In the genomic region with DNA sequence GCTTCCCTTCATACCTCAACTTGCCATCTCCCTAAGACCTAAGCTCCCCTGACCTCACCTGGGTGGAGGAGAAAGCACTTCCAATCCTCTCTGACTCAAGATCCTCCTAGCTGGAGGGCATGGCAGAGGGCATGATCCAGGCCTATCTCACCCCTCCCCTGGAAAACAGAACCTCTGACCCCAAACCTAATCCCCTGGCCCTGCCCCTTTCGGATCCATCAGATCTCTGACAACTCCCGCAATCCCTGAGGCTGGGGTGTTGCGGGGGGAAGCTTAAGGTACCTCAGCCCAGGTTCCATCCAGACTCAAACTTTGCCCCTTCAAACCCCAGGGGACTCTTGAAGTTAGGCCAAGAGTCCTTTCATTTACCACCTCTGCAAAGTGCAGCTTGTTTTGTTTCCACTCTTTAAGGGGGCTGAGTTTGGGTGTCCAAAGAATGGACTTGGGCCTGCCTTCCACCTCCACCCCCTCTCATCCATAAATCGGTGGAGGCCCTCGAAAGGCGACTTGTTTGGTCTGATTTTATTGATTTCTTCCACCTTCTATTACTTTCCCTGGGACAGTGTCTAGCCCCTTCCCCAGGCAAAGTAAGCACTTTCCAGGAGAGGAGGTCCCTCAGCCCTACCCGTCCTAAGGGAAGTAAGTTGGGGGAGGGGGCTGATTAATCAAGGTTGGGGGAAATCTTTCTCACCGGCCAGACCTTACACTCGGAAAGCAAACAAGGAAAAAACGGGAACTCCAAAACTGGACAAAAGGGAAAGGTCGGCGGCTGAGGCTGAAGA, we compare ENCODE assay signal across 15 cellular contexts. TPM values are rescaled to one million over a fixed set of nuclear protein-coding genes. Genes with fewer than 3 reads are reported as not detected.
DNase-seq lines count a peak whose midpoint lies in the region; ATAC-seq and TF ChIP-seq lines count a peak whose summit lies in the region.
"Had no signal": no experiment of that assay in that cellular context is flagged by ENCODE, and none has a peak within 500 bp of the region (broad histone marks: within the 10 kb centered on the region; RNA-seq: fewer than 3 reads in every experiment).

No MANE protein-coding gene starts in this region.

- peaks cover 66% of the 10 kb centered on the region for H3K27me3 Mint-ChIP-seq in dendritic cell treated with granulocyte-macrophage colony-stimulating factor and Interleukin-4, amounts not matched to agents 40 ng/mL and 50 ng/mL, for 4 days
- H3K27me3 Mint-ChIP-seq in nephron (ENCODE audit: low read depth) = peaks cover 87% of the 10 kb centered on the region
- peaks cover 57 to 71% of the 10 kb centered on the region in 2 donors for H3K27me3 Mint-ChIP-seq in effector memory CD8-positive, alpha-beta T cell

- no peaks in the 10 kb centered on the region for H3K9me3 Mint-ChIP-seq in dendritic cell treated with granulocyte-macrophage colony-stimulating factor and Interleukin-4, amounts not matched to agents 40 ng/mL and 50 ng/mL, for 4 days
- no peaks in the 10 kb centered on the region for H3K9me3 Mint-ChIP-seq in nephron
- H3K9me3 Mint-ChIP-seq in effector memory CD8-positive, alpha-beta T cell = no peaks in the 10 kb centered on the region

- ATAC-seq in DND-41 (ENCODE audit: insufficient read depth, low read depth) (no peak), HG03565 (IDR thresholded peaks at IDR 0.05; ENCODE audit: unreplicated experiment) (no peak), HG02588 (IDR thresholded peaks at IDR 0.05; ENCODE audit: unreplicated experiment) (no peak)
- no peak for ATAC-seq in effector memory CD8-positive, alpha-beta T cell (replicated peaks)

- H2AFZ ChIP-seq in DND-41 (ENCODE audit: low read depth, low read length) (no peak overlapping the region), Karpas-422 (ENCODE audit: low read length) (no peak overlapping the region)

- H3K27ac ChIP-seq in DND-41 (ENCODE audit: low read length) = no peak overlapping the region
- H3K27ac ChIP-seq in Karpas-422 (ENCODE audit: low read length) = no peak overlapping the region
- H3K27ac ChIP-seq: stomach had no signal

- H3K4me1 ChIP-seq in DND-41 (ENCODE audit: insufficient read depth, low read length) (peaks cover 38% of the 10 kb centered on the region), Karpas-422 (ENCODE audit: low read length) (peaks cover 38% of the 10 kb centered on the region)

- H3K36me3 ChIP-seq in DND-41 (ENCODE audit: insufficient read depth, low read length) (no peaks in the 10 kb centered on the region; the same call in 1 of the 2 replicates), Karpas-422 (ENCODE audit: insufficient read depth, low read length) (no peaks in the 10 kb centered on the region)
- H3K36me3 ChIP-seq: stomach had no signal

- TF ChIP-seq CTCF in DND-41 (IDR thresholded peaks at IDR 0.05; ENCODE audit: borderline replicate concordance, extremely low read depth, low read length, poor library complexity, severe bottlenecking) (no peak), nephron (IDR thresholded peaks at IDR 0.05; ENCODE audit: unreplicated experiment in 3 of 3) (no peak)

- H3K36me3 Mint-ChIP-seq in dendritic cell treated with granulocyte-macrophage colony-stimulating factor and Interleukin-4, amounts not matched to agents 40 ng/mL and 50 ng/mL, for 4 days (ENCODE audit: low read depth) = peaks cover 12% of the 10 kb centered on the region
- no peaks in the 10 kb centered on the region for H3K36me3 Mint-ChIP-seq in nephron (ENCODE audit: low read depth)
- no peaks in the 10 kb centered on the region for H3K36me3 Mint-ChIP-seq in effector memory CD8-positive, alpha-beta T cell (ENCODE audit: insufficient read depth)

- H3K9ac ChIP-seq in DND-41 (ENCODE audit: low read depth, low read length) (no peak overlapping the region), Karpas-422 (ENCODE audit: low read length) (no peak overlapping the region)

- H3K4me3 Mint-ChIP-seq in dendritic cell treated with granulocyte-macrophage colony-stimulating factor and Interleukin-4, amounts not matched to agents 40 ng/mL and 50 ng/mL, for 4 days = peak overlapping the region; percentile 76
- H3K4me3 Mint-ChIP-seq in nephron = peak overlapping the region; percentile 83 to 89 (median 85)
- peak overlapping the region in 1 of 2 donors; percentile 11 for H3K4me3 Mint-ChIP-seq in effector memory CD8-positive, alpha-beta T cell

- H3K27me3 ChIP-seq in DND-41 (ENCODE audit: insufficient read depth, low read length, poor library complexity) (peaks cover 18% of the 10 kb centered on the region), Karpas-422 (ENCODE audit: low read length) (no peaks in the 10 kb centered on the region)

- H3K27ac Mint-ChIP-seq in dendritic cell treated with granulocyte-macrophage colony-stimulating factor and Interleukin-4, amounts not matched to agents 40 ng/mL and 50 ng/mL, for 4 days = peak overlapping the region; percentile 59
- H3K27ac Mint-ChIP-seq in nephron = peak overlapping the region in 2 of 3 experiments; percentile 27 to 47
- H3K27ac Mint-ChIP-seq in effector memory CD8-positive, alpha-beta T cell = no peak overlapping the region

- intact Hi-C loops in dendritic cell treated with granulocyte-macrophage colony-stimulating factor and Interleukin-4, amounts not matched to agents 40 ng/mL and 50 ng/mL, for 4 days (cut with micrococcal nuclease) = no loop called here

- H3K4me3 ChIP-seq in DND-41 (ENCODE audit: low read depth in 1 of 2, low read length in 2 of 2) (no peak overlapping the region), Karpas-422 (ENCODE audit: low read length) (no peak overlapping the region)
- H3K4me3 ChIP-seq: stomach had no signal

- H3K4me2 ChIP-seq in DND-41 (ENCODE audit: insufficient read depth, low read length) (peak overlapping the region; percentile 97; the same call in 1 of the 2 replicates), Karpas-422 (ENCODE audit: low read depth, low read length, poor library complexity, severe bottlenecking) (peak overlapping the region; percentile 36)

- H4K20me1 ChIP-seq in DND-41 (ENCODE audit: insufficient read depth, low read length) = peaks cover 15% of the 10 kb centered on the region; the same call in 1 of the 2 replicates
- peaks cover 14% of the 10 kb centered on the region for H4K20me1 ChIP-seq in Karpas-422 (ENCODE audit: insufficient read depth, low read depth, low read length)

- H3K9me3 ChIP-seq in DND-41 (ENCODE audit: insufficient read depth, low read length, severe bottlenecking) (no peaks in the 10 kb centered on the region), Karpas-422 (ENCODE audit: low read length) (no peaks in the 10 kb centered on the region)
- H3K9me3 ChIP-seq: stomach had no signal

- H3K9me2 ChIP-seq in Karpas-422 (replicated peaks; ENCODE audit: insufficient read depth, low read length) = no peaks in the 10 kb centered on the region

- H3K4me1 Mint-ChIP-seq in dendritic cell treated with granulocyte-macrophage colony-stimulating factor and Interleukin-4, amounts not matched to agents 40 ng/mL and 50 ng/mL, for 4 days (ENCODE audit: low read depth) = peaks cover 69% of the 10 kb centered on the region
- H3K4me1 Mint-ChIP-seq in nephron = peaks cover 16% of the 10 kb centered on the region
- peaks cover 13 to 17% of the 10 kb centered on the region in 2 donors for H3K4me1 Mint-ChIP-seq in effector memory CD8-positive, alpha-beta T cell (ENCODE audit: low read depth in 2 of 2)

- DNase-seq in DND-41 (no peak), Karpas-422 (peak; percentile 46), NCI-H69 (lab: John Stamatoyannopoulos, UW) (no peak)
- DNase-seq in effector memory CD8-positive, alpha-beta T cell = no peak
- DNase-seq: amygdala, DMS53, kidney glomerular epithelial cell, NCI-H510A, occipital lobe, SHP77 treated with DMSO at 0.1 percent for 48 hours, stomach had no signal

- H3K79me2 ChIP-seq in DND-41 (ENCODE audit: insufficient read depth, low read length) = peaks cover 7% of the 10 kb centered on the region; the same call in 1 of the 2 replicates
- no peaks in the 10 kb centered on the region for H3K79me2 ChIP-seq in Karpas-422 (ENCODE audit: low read length)

RNA-seq across cellular contexts. Expression of gene EPOP, which starts 2.6 kb away (rescaled TPM):
- total RNA-seq in Karpas-422 (2014; rRNA removed; shearing (Covaris generic); ENCODE audit: low replicate concordance) = 7.6 and 19.9 TPM in 2 replicates

RNA-seq across cellular contexts. Expression of gene MLLT6, which starts 32.9 kb away (rescaled TPM):
- 72.4 and 119 TPM in 2 replicates for total RNA-seq in Karpas-422 (2014; rRNA removed; shearing (Covaris generic); ENCODE audit: low replicate concordance)

RNA-seq across cellular contexts. Expression of gene CISD3, which starts 58.0 kb away (rescaled TPM):
- total RNA-seq in Karpas-422 (2014; rRNA removed; shearing (Covaris generic); ENCODE audit: low replicate concordance) = 6.8 and 15.2 TPM in 2 replicates

Comparison
In these comparisons a context has a peak if more than half of its experiments do, and no peak if none do; other contexts are left out.
1. H3K27ac Mint-ChIP-seq: peak in dendritic cell treated with granulocyte-macrophage colony-stimulating factor and Interleukin-4, amounts not matched to agents 40 ng/mL and 50 ng/mL, for 4 days (single experiment) and nephron (2 of 3); none in effector memory CD8-positive, alpha-beta T cell (0 of 2).